In the genomic region with DNA sequence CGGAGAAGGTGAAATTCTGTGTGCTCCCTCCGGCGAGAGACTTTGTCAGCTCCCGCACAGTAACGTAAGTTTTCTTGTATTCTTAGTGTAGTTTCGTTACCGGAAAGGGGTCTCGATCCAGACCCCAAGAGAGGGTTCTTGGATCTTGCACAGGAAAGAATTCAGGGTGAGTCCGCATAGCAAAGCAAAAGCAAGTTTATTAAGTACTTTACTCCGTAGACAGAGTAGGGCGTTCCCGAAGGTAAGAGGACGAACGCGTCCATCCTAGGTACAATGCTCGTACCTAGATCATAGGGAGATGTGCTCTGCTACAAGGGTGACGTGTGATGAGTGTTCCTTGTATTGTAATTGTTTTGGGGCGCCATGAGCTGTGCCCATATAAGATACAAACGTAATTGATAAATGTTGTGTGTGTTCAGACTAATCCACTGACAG, we compare ENCODE assay signal across 8 cellular contexts. TPM values are rescaled to one million over a fixed set of nuclear protein-coding genes. Genes with fewer than 3 reads are reported as not detected.
DNase-seq lines count a peak whose midpoint lies in the region; ATAC-seq and TF ChIP-seq lines count a peak whose summit lies in the region.

No MANE protein-coding gene starts in this region.

- peak overlapping the region; percentile 99 for H3K4me3 Mint-ChIP-seq in CD4-positive, alpha-beta T cell

- peak overlapping the region; percentile 94 for H3K4me3 ChIP-seq in HL-60 (replicated peaks; ENCODE audit: insufficient read depth, low read length)
- peak overlapping the region; percentile 92 for H3K4me3 ChIP-seq in astrocyte of the spinal cord (ENCODE audit: low read depth, low read length)
- peak overlapping the region; percentile 81 to 96 (median 92) for H3K4me3 ChIP-seq in right lobe of liver
- peak overlapping the region; percentile 84 for H3K4me3 ChIP-seq in upper lobe of right lung

- peak; percentile 29 for ATAC-seq in CD4-positive, alpha-beta T cell (ENCODE audit: poor library complexity)
- peak; percentile 10 for ATAC-seq in GM19463 (IDR thresholded peaks at IDR 0.05; ENCODE audit: unreplicated experiment)
- ATAC-seq in right lobe of liver = peak; percentile 11 to 39 (median 18)
- ATAC-seq in upper lobe of right lung = peak; percentile 22

- DNase-seq in CD4-positive, alpha-beta T cell = no peak
- no peak for DNase-seq in HL-60 (ENCODE audit: low read depth in 1 of 2, low spot score in 1 of 2)
- DNase-seq in astrocyte of the spinal cord (ENCODE audit: low read depth, low spot score) = no peak
- no peak for DNase-seq in right lobe of liver
- DNase-seq in upper lobe of right lung = no peak
- DNase-seq in NCI-H345 treated with DMSO at 0.1 percent for 48 hours (lab: John Stamatoyannopoulos, UW; ENCODE audit: unreplicated experiment) = no peak
- DNase-seq in NCI-H2029 treated with DMSO at 0.1 percent for 48 hours (lab: John Stamatoyannopoulos, UW) = no peak

- peak overlapping the region; percentile 97 for H3K27ac Mint-ChIP-seq in CD4-positive, alpha-beta T cell

- no peaks in the 10 kb centered on the region for H3K9me3 ChIP-seq in CD4-positive, alpha-beta T cell (ENCODE audit: control insufficient read depth, low read length)
- H3K9me3 ChIP-seq in right lobe of liver (no peaks in the 10 kb centered on the region), upper lobe of right lung (no peaks in the 10 kb centered on the region)

- peaks cover 0 to 33% (median 4%) of the 10 kb centered on the region in 4 donors for H3K4me1 ChIP-seq in right lobe of liver
- H3K4me1 ChIP-seq in upper lobe of right lung = peaks cover 42% of the 10 kb centered on the region

- TF ChIP-seq CTCF in CD4-positive, alpha-beta T cell (IDR thresholded peaks at IDR 0.05) = no peak
- TF ChIP-seq CTCF in HL-60 (IDR thresholded peaks at IDR 0.05; ENCODE audit: insufficient read depth, low read length) = no peak
- TF ChIP-seq CTCF in astrocyte of the spinal cord (IDR thresholded peaks at IDR 0.05; ENCODE audit: low read depth, low read length) = no peak
- TF ChIP-seq CTCF in right lobe of liver (IDR thresholded peaks at IDR 0.05) = no peak
- no peak for TF ChIP-seq CTCF in upper lobe of right lung (IDR thresholded peaks at IDR 0.05)

- peaks cover 0 to 19% (median 3%) of the 10 kb centered on the region in 4 donors for H3K36me3 ChIP-seq in right lobe of liver
- H3K36me3 ChIP-seq in upper lobe of right lung = peaks cover 25% of the 10 kb centered on the region

- peak overlapping the region; percentile 27 for H3K27ac ChIP-seq in CD4-positive, alpha-beta T cell (ENCODE audit: low read depth, low read length)
- H3K27ac ChIP-seq in HL-60 (replicated peaks) = peak overlapping the region; percentile 95
- H3K27ac ChIP-seq in right lobe of liver = peak overlapping the region in 2 of 3 donors; percentile 45 to 89
- H3K27ac ChIP-seq in upper lobe of right lung = peak overlapping the region; percentile 97

- CTCF ChIA-PET in CD4-positive, alpha-beta T cell (lab: Charles Lee) = interaction anchor here (1.0 to 3.0 kb wide), 6 partner anchors 10 to 142 kb away, joined by 3 to 10 read pairs (median 5); no protein-coding TSS in a partner anchor

- H3K9me3 Mint-ChIP-seq in CD4-positive, alpha-beta T cell = no peaks in the 10 kb centered on the region

- peaks cover 57% of the 10 kb centered on the region for H3K4me1 Mint-ChIP-seq in CD4-positive, alpha-beta T cell (ENCODE audit: low read depth)

- no peak for TF ChIP-seq POLR2A in right lobe of liver (IDR thresholded peaks at IDR 0.05)

- no peaks in the 10 kb centered on the region for H3K27me3 ChIP-seq in CD4-positive, alpha-beta T cell (ENCODE audit: control insufficient read depth, insufficient read depth, low read length)
- H3K27me3 ChIP-seq in HL-60 (ENCODE audit: insufficient read depth, poor library complexity, severe bottlenecking) (no peaks in the 10 kb centered on the region), right lobe of liver (no peaks in the 10 kb centered on the region), upper lobe of right lung (no peaks in the 10 kb centered on the region)

- intact Hi-C loops in CD4-positive, alpha-beta T cell (cut with DNase I, micrococcal nuclease) = loop anchor here (2.0 to 10.0 kb wide), 4 partner anchors 51 to 967 kb away; a partner anchor contains a TSS
- intact Hi-C loops in right lobe of liver (cut with DNase I) = no loop called here
- intact Hi-C loops in upper lobe of right lung (cut with DNase I) = no loop called here

- peaks cover 51% of the 10 kb centered on the region for H3K36me3 Mint-ChIP-seq in CD4-positive, alpha-beta T cell (ENCODE audit: low read depth)

- POLR2A ChIA-PET in CD4-positive, alpha-beta T cell (lab: Charles Lee) = interaction anchor here (0.7 to 3.7 kb wide), 28 partner anchors 9 to 1960 kb away, joined by 3 to 33 read pairs (median 5); a partner anchor contains a TSS

- in situ Hi-C loops in astrocyte of the spinal cord (cut with HindIII; ENCODE audit: low sequenced_read_pairs) = no loop called here

- WGBS in right lobe of liver (ENCODE audit: insufficient coverage, low coverage, low lambda C conversion rate, missing lambda C conversion rate) = 4% methylated on average over 19 of the region's 19 CpGs

- H3K27me3 Mint-ChIP-seq in CD4-positive, alpha-beta T cell = no peaks in the 10 kb centered on the region

RNA-seq across cellular contexts. Expression of a gene that starts 0.3 kb away (rescaled TPM):
- total RNA-seq in CD4-positive, alpha-beta T cell = 10 to 100 TPM; 14.1 to 14.3 TPM
- total RNA-seq in right lobe of liver (1 to 10 TPM; 2.6 to 8.2 (median 5.3) TPM), upper lobe of right lung (15.2 TPM)

RNA-seq across cellular contexts. Expression of a gene that starts 0.4 kb away (rescaled TPM):
- total RNA-seq in CD4-positive, alpha-beta T cell = 100 to 1,000 TPM; 678 to 711 TPM
- total RNA-seq in right lobe of liver (10 to 100 TPM; 47.8 to 74.0 (median 63.6) TPM), upper lobe of right lung (191 TPM)

RNA-seq across cellular contexts. Expression of a gene that starts 29.1 kb away (rescaled TPM):
- total RNA-seq in CD4-positive, alpha-beta T cell = 1 to 10 TPM; 1.7 to 2.2 TPM
- total RNA-seq in right lobe of liver (10 to 100 TPM; 10.0 to 32.5 (median 16.9) TPM), upper lobe of right lung (312 TPM)

RNA-seq across cellular contexts. Expression of a gene that starts 48.0 kb away (rescaled TPM):
- total RNA-seq in CD4-positive, alpha-beta T cell = 10 to 100 TPM; 21.5 to 22.2 TPM
- 1 to 10 TPM in 5 of 6 experiments, not detected in 1; 1.8 to 7.9 (median 4.1) TPM for total RNA-seq in right lobe of liver
- total RNA-seq in upper lobe of right lung = 32.4 TPM

RNA-seq across cellular contexts. Expression of a gene that starts 55.3 kb away (rescaled TPM):
- not detected for total RNA-seq in CD4-positive, alpha-beta T cell
- total RNA-seq in right lobe of liver (1 to 10 TPM in 2 of 6 experiments, under 1 TPM in 4; 0.59 to 3.7 (median 0.85) TPM), upper lobe of right lung (1.0 TPM)

Comparison
In these comparisons a context has a peak if more than half of its experiments do, and no peak if none do; other contexts are left out.
1. H3K27ac ChIP-seq: peak in every context shown above with its lines; median percentile 97 in upper lobe of right lung; 95 in HL-60; 67 in right lobe of liver; 27 in CD4-positive, alpha-beta T cell.
2. intact Hi-C loops: an anchor here in CD4-positive, alpha-beta T cell (2.0 to 10.0 kb wide); none called in right lobe of liver and upper lobe of right lung.